Comparison of ENCODE assay signal across 8 cellular contexts in genomic region chr1:1358433-1359201, GRCh38. TPM values are rescaled to one million over a fixed set of nuclear protein-coding genes. Genes with fewer than 3 reads are reported as not detected.
DNase-seq lines count a peak whose midpoint lies in the region; ATAC-seq and TF ChIP-seq lines count a peak whose summit lies in the region.

A gene with protein sequence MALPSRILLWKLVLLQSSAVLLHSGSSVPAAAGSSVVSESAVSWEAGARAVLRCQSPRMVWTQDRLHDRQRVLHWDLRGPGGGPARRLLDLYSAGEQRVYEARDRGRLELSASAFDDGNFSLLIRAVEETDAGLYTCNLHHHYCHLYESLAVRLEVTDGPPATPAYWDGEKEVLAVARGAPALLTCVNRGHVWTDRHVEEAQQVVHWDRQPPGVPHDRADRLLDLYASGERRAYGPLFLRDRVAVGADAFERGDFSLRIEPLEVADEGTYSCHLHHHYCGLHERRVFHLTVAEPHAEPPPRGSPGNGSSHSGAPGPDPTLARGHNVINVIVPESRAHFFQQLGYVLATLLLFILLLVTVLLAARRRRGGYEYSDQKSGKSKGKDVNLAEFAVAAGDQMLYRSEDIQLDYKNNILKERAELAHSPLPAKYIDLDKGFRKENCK (minus strand): TSS chr1:1358555. CDS start chr1:1358504, 51 bp downstream.

- intact Hi-C loops in breast epithelium (cut with DNase I; ENCODE audit: low total_unique reads) = no loop called here
- intact Hi-C loops in MCF 10A (cut with micrococcal nuclease) = no loop called here
- intact Hi-C loops in aorta (cut with DNase I) = no loop called here

- H3K4me1 Mint-ChIP-seq in MCF 10A (ENCODE audit: insufficient read depth, unreplicated experiment) = peaks cover 9% of the 10 kb centered on the region

- H3K4me1 ChIP-seq in breast epithelium = peaks cover 26 to 31% of the 10 kb centered on the region in 2 donors
- peaks cover 9 to 19% of the 10 kb centered on the region in 2 donors for H3K4me1 ChIP-seq in esophagus (ENCODE audit: control insufficient read depth in 2 of 2, insufficient read depth in 2 of 2, low read length in 1 of 2)
- peaks cover 41% of the 10 kb centered on the region for H3K4me1 ChIP-seq in muscle layer of colon (ENCODE audit: insufficient read depth, low read length)
- H3K4me1 ChIP-seq in aorta (ENCODE audit: control insufficient read depth in 1 of 2, insufficient read depth in 2 of 2, low read length in 2 of 2) = no peaks in the 10 kb centered on the region

- TF ChIP-seq POLR2A in breast epithelium (IDR thresholded peaks at IDR 0.05) = no peak

- H3K4me3 ChIP-seq in breast epithelium (peak within 1 kb of the TSS; percentile 70 to 76 (median 71)), esophagus (ENCODE audit: low read depth in 1 of 2, low read length in 2 of 2) (peak within 1 kb of the TSS; percentile 7 to 34), muscle layer of colon (ENCODE audit: low read depth in 1 of 2, low read length in 2 of 2) (peak within 1 kb of the TSS; percentile 50 to 87), aorta (ENCODE audit: low read length in 2 of 2) (peak within 1 kb of the TSS; percentile 67 to 73)

- H3K9me3 Mint-ChIP-seq in MCF 10A (ENCODE audit: unreplicated experiment) = no peaks in the 10 kb centered on the region

- H3K9me3 ChIP-seq in breast epithelium (no peaks in the 10 kb centered on the region), esophagus (ENCODE audit: control insufficient read depth in 2 of 2, insufficient read depth in 1 of 2, low read depth in 1 of 2, low read length in 1 of 2) (no peaks in the 10 kb centered on the region), muscle layer of colon (ENCODE audit: low read length) (no peaks in the 10 kb centered on the region), aorta (ENCODE audit: control insufficient read depth, low read length) (no peaks in the 10 kb centered on the region)

- H3K27ac ChIP-seq in breast epithelium = peak within 1 kb of the TSS; percentile 92 to 98
- H3K27ac ChIP-seq in esophagus (ENCODE audit: low read depth in 2 of 2, low read length in 1 of 2) = peak within 1 kb of the TSS; percentile 74 to 78
- H3K27ac ChIP-seq in muscle layer of colon (ENCODE audit: low read depth, low read length) = peak within 1 kb of the TSS; percentile 46
- peak within 1 kb of the TSS; percentile 64 to 98 for H3K27ac ChIP-seq in aorta (ENCODE audit: low read depth in 1 of 2, low read length in 2 of 2)

- H3K36me3 ChIP-seq in breast epithelium (no peaks in the 10 kb centered on the region), esophagus (ENCODE audit: control insufficient read depth in 2 of 2, insufficient read depth in 2 of 2, low read length in 1 of 2) (no peaks in the 10 kb centered on the region), muscle layer of colon (ENCODE audit: insufficient read depth, low read length) (peaks cover 1% of the 10 kb centered on the region), aorta (ENCODE audit: control insufficient read depth in 1 of 2, insufficient read depth in 2 of 2, low read length in 1 of 2) (no peaks in the 10 kb centered on the region)

- DNase-seq in breast epithelium (ENCODE audit: low spot score in 2 of 2) (peak in 1 of 2 donors; percentile 69), MCF 10A (ENCODE audit: unreplicated experiment) (no peak), aorta (peak; percentile 89 to 93), NCI-H2227 (lab: John Stamatoyannopoulos, UW; ENCODE audit: unreplicated experiment) (no peak)

- H3K9ac ChIP-seq in muscle layer of colon (ENCODE audit: low read length) = peak within 1 kb of the TSS; percentile 61

- WGBS in esophagus, 2 donors = 21 to 27% methylated on average over 27 of the region's 27 CpGs
- WGBS in aorta, 2 donors = 6 to 7% methylated on average over 25 to 27 of the region's 27 CpGs

- H3K36me3 Mint-ChIP-seq in MCF 10A (ENCODE audit: insufficient read depth, unreplicated experiment) = peaks cover 5% of the 10 kb centered on the region

- CTCF ChIA-PET in MCF 10A (lab: Yijun Ruan, JAX) = interaction anchor here (1.1 kb wide), 1 partner anchor 14 kb away, joined by 3 read pairs; no protein-coding TSS in a partner anchor

- H3K27ac Mint-ChIP-seq in MCF 10A (ENCODE audit: low read depth, unreplicated experiment) = no peak within 1 kb of the TSS

- H3K27me3 ChIP-seq in breast epithelium (no peaks in the 10 kb centered on the region), esophagus (ENCODE audit: control insufficient read depth in 1 of 2, insufficient read depth in 2 of 2, low read length in 2 of 2) (no peaks in the 10 kb centered on the region), muscle layer of colon (ENCODE audit: control insufficient read depth in 1 of 2, insufficient read depth in 2 of 2, low read length in 2 of 2) (peaks cover 0 to 4% of the 10 kb centered on the region in 2 donors), aorta (ENCODE audit: control insufficient read depth in 1 of 2, insufficient read depth in 2 of 2, low read length in 1 of 2) (no peaks in the 10 kb centered on the region)

- peak; percentile 84 for ATAC-seq in aorta (ENCODE audit: low FRiP score)
- ATAC-seq in HG03095 (IDR thresholded peaks at IDR 0.05; ENCODE audit: unreplicated experiment) = no peak
- ATAC-seq in HG03097 (IDR thresholded peaks at IDR 0.05; ENCODE audit: low FRiP score, unreplicated experiment) = no peak

- BruUV-seq in MCF 10A (replicated peaks; lab: Mats Ljungman, UMichigan) = no TSS peak

- H3K4me3 Mint-ChIP-seq in MCF 10A (ENCODE audit: unreplicated experiment) = no peak within 1 kb of the TSS

- H3K27me3 Mint-ChIP-seq in MCF 10A (ENCODE audit: insufficient read depth, unreplicated experiment) = no peaks in the 10 kb centered on the region

- TF ChIP-seq CTCF in breast epithelium (IDR thresholded peaks at IDR 0.05) (no peak), MCF 10A (IDR thresholded peaks at IDR 0.05; ENCODE audit: unreplicated experiment) (no peak)

- POLR2A ChIA-PET in MCF 10A (lab: Yijun Ruan, JAX) = interaction anchor here (0.6 kb wide), 1 partner anchor 305 kb away, joined by 3 read pairs; no protein-coding TSS in a partner anchor

RNA-seq across cellular contexts. Expression of the gene that starts here (rescaled TPM):
- total RNA-seq in breast epithelium (100 to 1,000 TPM in 1 of 3 donors, 10 to 100 TPM in 2; 93.4 to 308 (median 99.8) TPM), MCF 10A (2022) (not detected in 2 replicates), aorta (100 to 1,000 TPM; 105 to 221 TPM)
- polyA plus RNA-seq in esophagus (10 to 100 TPM in 1 of 2 donors, 1 to 10 TPM in 1; 7.5 to 14.7 TPM), aorta (100 to 1,000 TPM in 1 of 2 donors, 10 to 100 TPM in 1; 52.3 to 364 TPM)

Comparison
In these comparisons a context has a peak if more than half of its experiments do, and no peak if none do; other contexts are left out.
1. RNA of the gene that starts here (total RNA-seq): 105 to 221 TPM in aorta and 93.4 to 308 TPM in breast epithelium; not detected in MCF 10A; every median in the first group is over 10 times any median in the second.
2. DNase-seq: peak in aorta (2 of 2); none in MCF 10A (single experiment) and NCI-H2227 (single experiment).
3. H3K4me3 ChIP-seq: peak in every context shown above with its lines; median percentile 71 in breast epithelium; 70 in aorta; 68 in muscle layer of colon; 20 in esophagus.
4. Peak in every context shown above with its lines, with median percentiles within 50 percentile points of each other: H3K27ac ChIP-seq.